ENCODE assay signal across 1 cellular context in the genomic region with DNA sequence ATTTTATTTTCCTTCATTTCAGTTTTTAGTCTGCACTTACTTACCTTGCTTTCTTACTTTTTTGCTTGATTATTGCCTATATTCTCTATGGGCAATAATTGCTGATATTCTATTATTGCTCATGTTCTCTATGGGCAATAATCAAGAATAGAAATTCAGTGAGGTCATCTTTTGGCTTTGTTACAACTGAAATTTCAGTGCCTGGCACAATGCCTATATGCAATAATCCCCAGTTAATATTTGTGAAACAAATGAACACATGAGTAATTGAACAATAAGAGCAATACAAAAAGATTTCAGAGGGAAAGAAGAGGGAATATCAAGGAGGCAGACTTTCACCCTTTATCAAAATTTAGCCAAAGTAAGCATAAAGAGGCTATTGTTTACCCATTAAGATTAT.
TF ChIP-seq lines count a peak whose summit lies in the region.

No MANE protein-coding gene starts in this region.

TF ChIP-seq in IMR-90, 13 proteins besides CTCF, POLR2A, EP300 and RAD21 (continued from another document):
- TF ChIP-seq, protein P1, sequence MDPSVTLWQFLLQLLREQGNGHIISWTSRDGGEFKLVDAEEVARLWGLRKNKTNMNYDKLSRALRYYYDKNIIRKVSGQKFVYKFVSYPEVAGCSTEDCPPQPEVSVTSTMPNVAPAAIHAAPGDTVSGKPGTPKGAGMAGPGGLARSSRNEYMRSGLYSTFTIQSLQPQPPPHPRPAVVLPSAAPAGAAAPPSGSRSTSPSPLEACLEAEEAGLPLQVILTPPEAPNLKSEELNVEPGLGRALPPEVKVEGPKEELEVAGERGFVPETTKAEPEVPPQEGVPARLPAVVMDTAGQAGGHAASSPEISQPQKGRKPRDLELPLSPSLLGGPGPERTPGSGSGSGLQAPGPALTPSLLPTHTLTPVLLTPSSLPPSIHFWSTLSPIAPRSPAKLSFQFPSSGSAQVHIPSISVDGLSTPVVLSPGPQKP (IDR thresholded peaks at IDR 0.05; ENCODE audit: borderline replicate concordance, low read depth, low read length), result no peak
- TF ChIP-seq NFE2L2 (IDR thresholded peaks at IDR 0.05; ENCODE audit: low read depth, low read length) (no peak), RCOR1 (IDR thresholded peaks at IDR 0.05; ENCODE audit: insufficient replicate concordance, low read length) (no peak), CHD1 (IDR thresholded peaks at IDR 0.05; ENCODE audit: low read depth, low read length) (no peak), FOS (IDR thresholded peaks at IDR 0.05; ENCODE audit: low read depth, low read length) (no peak)
